ENCODE assay signal across 27 cellular contexts in genomic region chr21:28962465-28962864, GRCh38.
"Had no signal": no experiment of that assay in that cellular context is flagged by ENCODE, and none has a peak within 500 bp of the region (broad histone marks: within the 10 kb centered on the region; RNA-seq: fewer than 3 reads in every experiment).

No MANE protein-coding gene starts in this region.

- H3K4me1 ChIP-seq: colonic mucosa, gastrocnemius medialis, neural progenitor cell, thyroid gland, vagina had no signal

- H3K9me3 Mint-ChIP-seq: dendritic cell treated with granulocyte-macrophage colony-stimulating factor and Interleukin-4, amounts not matched to agents 40 ng/mL and 50 ng/mL, for 4 days; naive thymus-derived CD4-positive, alpha-beta T cell; nephron; neural progenitor cell; stimulated activated effector memory CD8-positive, alpha-beta T cell treated with anti-CD3 and anti-CD28 coated beads, Interleukin-12 subunit alpha, Interleukin-12 subunit beta, amount 100 ng/mL, for 72 hours had no signal

- H2AFZ ChIP-seq: neural progenitor cell had no signal

- FAIRE-seq: endometrium, keratinocyte had no signal

- H3K9me3 ChIP-seq: colonic mucosa, gastrocnemius medialis, prostate gland, sigmoid colon, stomach, thyroid gland, vagina had no signal

- ATAC-seq: esophagus mucosa; gastrocnemius medialis; naive thymus-derived CD4-positive, alpha-beta T cell; right cardiac atrium; stimulated activated effector memory CD8-positive, alpha-beta T cell treated with anti-CD3 and anti-CD28 coated beads, Interleukin-12 subunit alpha, Interleukin-12 subunit beta, amount 100 ng/mL, for 72 hours had no signal

- H3K27ac Mint-ChIP-seq: dendritic cell treated with granulocyte-macrophage colony-stimulating factor and Interleukin-4, amounts not matched to agents 40 ng/mL and 50 ng/mL, for 4 days; nephron; neural progenitor cell; stimulated activated effector memory CD8-positive, alpha-beta T cell treated with anti-CD3 and anti-CD28 coated beads, Interleukin-12 subunit alpha, Interleukin-12 subunit beta, amount 100 ng/mL, for 72 hours had no signal

- H3K27me3 ChIP-seq: colonic mucosa, gastrocnemius medialis, neural progenitor cell, sigmoid colon, stomach, thyroid gland, vagina had no signal

- H3K4me3 Mint-ChIP-seq: dendritic cell treated with granulocyte-macrophage colony-stimulating factor and Interleukin-4, amounts not matched to agents 40 ng/mL and 50 ng/mL, for 4 days; naive thymus-derived CD4-positive, alpha-beta T cell; nephron; neural progenitor cell; stimulated activated effector memory CD8-positive, alpha-beta T cell treated with anti-CD3 and anti-CD28 coated beads, Interleukin-12 subunit alpha, Interleukin-12 subunit beta, amount 100 ng/mL, for 72 hours had no signal

- DNase-seq: colonic mucosa; effector memory CD4-positive, alpha-beta T cell; foreskin fibroblast; gastrocnemius medialis; head of caudate nucleus; mammary epithelial cell; mesendoderm; midbrain; naive thymus-derived CD4-positive, alpha-beta T cell; right cardiac atrium; sigmoid colon; stimulated activated CD4-positive, alpha-beta T cell treated with anti-CD3 and anti-CD28 coated beads, Interleukin-2, amount 100 ng/mL, for 24 hours; stimulated activated CD4-positive, alpha-beta T cell treated with anti-CD3 and anti-CD28 coated beads, Interleukin-4, amount 100 ng/mL, for 24 hours; stimulated activated naive CD4-positive, alpha-beta T cell treated with Interleukin-2 at 50 U/mL for 16 hours; stomach; thyroid gland; trophoblast cell had no signal

- H3K27me3 Mint-ChIP-seq: dendritic cell treated with granulocyte-macrophage colony-stimulating factor and Interleukin-4, amounts not matched to agents 40 ng/mL and 50 ng/mL, for 4 days; naive thymus-derived CD4-positive, alpha-beta T cell had no signal

- H3K4me2 ChIP-seq: neural progenitor cell had no signal

- H3K4me1 Mint-ChIP-seq: nephron; neural progenitor cell; stimulated activated effector memory CD8-positive, alpha-beta T cell treated with anti-CD3 and anti-CD28 coated beads, Interleukin-12 subunit alpha, Interleukin-12 subunit beta, amount 100 ng/mL, for 72 hours had no signal

- H3K9ac ChIP-seq: neural progenitor cell had no signal

- H3K4me3 ChIP-seq: colonic mucosa, gastrocnemius medialis, neural progenitor cell, prostate gland, sigmoid colon, stomach, thyroid gland, vagina had no signal

- H3K36me3 ChIP-seq: neural progenitor cell had no signal

- H3K27ac ChIP-seq: colonic mucosa, epithelial cell of prostate, gastrocnemius medialis, neural progenitor cell, prostate gland, sigmoid colon, stomach, thyroid gland, vagina had no signal
